Comparison of ENCODE assay signal across 7 cellular contexts in genomic region chr4:8419222-8420041, GRCh38. TPM values are rescaled to one million over a fixed set of nuclear protein-coding genes. Genes with fewer than 3 reads are reported as not detected.
A peak's percentile ranks its signal among the peaks of the same experiment; 100 is the strongest.
DNase-seq lines count a peak whose midpoint lies in the region; ATAC-seq lines count a peak whose summit lies in the region.

No MANE protein-coding gene starts in this region.

- H2AFZ ChIP-seq in trophoblast cell (ENCODE audit: insufficient read depth, low read length, poor library complexity): peak overlapping the region; percentile 39

- H3K4me1 ChIP-seq in trophoblast cell (ENCODE audit: control insufficient read depth in 1 of 2, insufficient read depth in 2 of 2, low read length in 2 of 2): peaks cover 14 to 15% of the 10 kb centered on the region in 2 experiments

- H3K23ac ChIP-seq in trophoblast cell (ENCODE audit: low read length): no peak overlapping the region

- peak overlapping the region; percentile 63 for H2AK5ac ChIP-seq in trophoblast cell (ENCODE audit: low read length)

- peak overlapping the region; percentile 48 for H4K8ac ChIP-seq in trophoblast cell (ENCODE audit: low read depth, low read length)

- peak overlapping the region; percentile 19 to 81 for H3K27ac Mint-ChIP-seq in activated naive CD4-positive, alpha-beta T cell treated with anti-CD3 and anti-CD28 coated beads, Interleukin-2, amount 50 U/mL, for 72 hours

- no peaks in the 10 kb centered on the region for H3K9me3 Mint-ChIP-seq in activated naive CD4-positive, alpha-beta T cell treated with anti-CD3 and anti-CD28 coated beads, Interleukin-2, amount 50 U/mL, for 72 hours

- H3K4ac ChIP-seq in trophoblast cell (ENCODE audit: low read depth, low read length): peak overlapping the region; percentile 2

- no peak overlapping the region for H4K12ac ChIP-seq in trophoblast cell (ENCODE audit: low read depth, low read length)

- peak overlapping the region; percentile 34 for H3K14ac ChIP-seq in trophoblast cell (ENCODE audit: low read length)

- H3K27ac ChIP-seq in trophoblast cell (ENCODE audit: low read depth, low read length): peak overlapping the region; percentile 35

- peaks cover 0 to 7% of the 10 kb centered on the region in 2 donors for H3K36me3 Mint-ChIP-seq in activated naive CD4-positive, alpha-beta T cell treated with anti-CD3 and anti-CD28 coated beads, Interleukin-2, amount 50 U/mL, for 72 hours

- H2BK12ac ChIP-seq in trophoblast cell (ENCODE audit: low read length): peak overlapping the region; percentile 63

- no peak overlapping the region for H3K9ac ChIP-seq in trophoblast cell (ENCODE audit: low read length)

- no peak overlapping the region for H3K4me3 ChIP-seq in trophoblast cell (ENCODE audit: low read depth, low read length)

- WGBS in trophoblast cell (ENCODE audit: extremely low coverage, insufficient coverage, insufficient read length): no CpG with 5 or more reads among the region's 12 CpGs

- H3K36me3 ChIP-seq in trophoblast cell (ENCODE audit: control insufficient read depth in 1 of 2, insufficient read depth in 2 of 2, low read length in 2 of 2): peaks cover 7 to 20% of the 10 kb centered on the region in 2 experiments

- H3K27me3 ChIP-seq in trophoblast cell (ENCODE audit: insufficient read depth, low read length): no peaks in the 10 kb centered on the region

- ATAC-seq in GM19397 (IDR thresholded peaks at IDR 0.05; ENCODE audit: unreplicated experiment) (peak; percentile 71), HG03103 (IDR thresholded peaks at IDR 0.05; ENCODE audit: low read depth, unreplicated experiment) (peak; percentile 68), HG02840 (IDR thresholded peaks at IDR 0.05; ENCODE audit: low FRiP score, unreplicated experiment) (no peak)
- ATAC-seq in activated naive CD4-positive, alpha-beta T cell treated with anti-CD3 and anti-CD28 coated beads, Interleukin-2, amount 50 U/mL, for 72 hours: peak; percentile 91 to 96

- peak overlapping the region; percentile 71 for H2BK120ac ChIP-seq in trophoblast cell (ENCODE audit: insufficient read depth, low read length, poor library complexity)

- H3K18ac ChIP-seq in trophoblast cell (ENCODE audit: low read length): peak overlapping the region; percentile 85

- H3K79me1 ChIP-seq in trophoblast cell (ENCODE audit: low read length): peaks cover 8% of the 10 kb centered on the region

- H3K4me2 ChIP-seq in trophoblast cell (ENCODE audit: low read length): no peak overlapping the region

- H3K9me3 ChIP-seq in trophoblast cell (ENCODE audit: insufficient read depth, low read depth, low read length): peaks cover 2% of the 10 kb centered on the region

- DNase-seq in activated naive CD4-positive, alpha-beta T cell treated with anti-CD3 and anti-CD28 coated beads, Interleukin-2, amount 50 U/mL, for 72 hours (ENCODE audit: low spot score in 2 of 2): peak; percentile 22 to 61
- DNase-seq in trophoblast cell: peak; percentile 41 to 56
- DNase-seq in AML-193 (lab: John Stamatoyannopoulos, UW): no peak
- DNase-seq in activated gamma-delta T cell treated with Interleukin-2 at 50 U/mL for 16 hours: no peak

- H2BK5ac ChIP-seq in trophoblast cell (ENCODE audit: low read depth, low read length, poor library complexity): peak overlapping the region; percentile 26

- H3K79me2 ChIP-seq in trophoblast cell (ENCODE audit: control insufficient read depth, insufficient read depth, low read length, poor library complexity): peaks cover 2% of the 10 kb centered on the region

- H4K91ac ChIP-seq in trophoblast cell (ENCODE audit: low read depth, low read length): peak overlapping the region; percentile 82

RNA-seq across cellular contexts. Expression of gene ACOX3, which starts 21.1 kb away (rescaled TPM):
- total RNA-seq in activated naive CD4-positive, alpha-beta T cell treated with anti-CD3 and anti-CD28 coated beads, Interleukin-2, amount 50 U/mL, for 72 hours: 10 to 100 TPM; 22.1 to 29.2 TPM
- 21.5 and 23.3 TPM in 2 replicates for polyA plus RNA-seq in trophoblast cell (2013)

RNA-seq across cellular contexts. Expression of gene TRMT44, which starts 21.1 kb away (rescaled TPM):
- total RNA-seq in activated naive CD4-positive, alpha-beta T cell treated with anti-CD3 and anti-CD28 coated beads, Interleukin-2, amount 50 U/mL, for 72 hours: 10 to 100 TPM; 19.9 to 24.8 TPM
- polyA plus RNA-seq in trophoblast cell (2013): 16.7 and 17.7 TPM in 2 replicates

Comparison
In these comparisons a context has a peak if more than half of its experiments do, and no peak if none do; other contexts are left out.
1. DNase-seq: peak in activated naive CD4-positive, alpha-beta T cell treated with anti-CD3 and anti-CD28 coated beads, Interleukin-2, amount 50 U/mL, for 72 hours (2 of 2) and trophoblast cell (2 of 2); none in AML-193 (0 of 2) and activated gamma-delta T cell treated with Interleukin-2 at 50 U/mL for 16 hours (single experiment).